In genomic region chr16:49632111-49632797, GRCh38 we compare ENCODE assay signal across 15 cellular contexts.
"Had no signal": no experiment of that assay in that cellular context is flagged by ENCODE, and none has a peak within 500 bp of the region (broad histone marks: within the 10 kb centered on the region; RNA-seq: fewer than 3 reads in every experiment).

No MANE protein-coding gene starts in this region.

- ATAC-seq: activated CD4-positive, CD25-positive, alpha-beta regulatory T cell treated with anti-CD3 and anti-CD28 coated beads, Interleukin-2, amount 50 U/mL, for 24 hours; esophagus mucosa; lower lobe of right lung had no signal

- H3K9me3 ChIP-seq: colonic mucosa, lower lobe of right lung, sigmoid colon had no signal

- H3K36me3 ChIP-seq: colonic mucosa had no signal

- H3K27ac ChIP-seq: colonic mucosa, lower lobe of right lung, sigmoid colon had no signal

- H3K4me1 ChIP-seq: colonic mucosa, lower lobe of right lung had no signal

- DNase-seq: activated CD4-positive, alpha-beta memory T cell treated with anti-CD3 and anti-CD28 coated beads, Interleukin-2, amount 10 ng/mL, durations not matched to agents 7 days and 5 days; activated gamma-delta T cell treated with Interleukin-2 at 50 U/mL for 16 hours; activated naive CD8-positive, alpha-beta T cell treated with anti-CD3 and anti-CD28 coated beads, Interleukin-2, amount 10 ng/mL, durations not matched to agents 7 days and 5 days; activated T-cell treated with anti-CD3 and anti-CD28 coated beads, Interleukin-2, amount 50 U/mL, for 48 hours; colonic mucosa; lower lobe of right lung; midbrain; naive B cell; occipital lobe; sigmoid colon; stimulated activated CD4-positive, alpha-beta T cell treated with anti-CD3 and anti-CD28 coated beads, Interleukin-12 subunit alpha, Interleukin-12 subunit beta, amount 100 ng/mL, for 4 hours; stimulated activated naive CD4-positive, alpha-beta T cell; trophoblast cell had no signal

- H3K4me3 ChIP-seq: colonic mucosa, lower lobe of right lung, sigmoid colon had no signal

- H3K27me3 ChIP-seq: colonic mucosa, sigmoid colon had no signal
